Comparison of ENCODE assay signal across 25 cellular contexts in the genomic region with DNA sequence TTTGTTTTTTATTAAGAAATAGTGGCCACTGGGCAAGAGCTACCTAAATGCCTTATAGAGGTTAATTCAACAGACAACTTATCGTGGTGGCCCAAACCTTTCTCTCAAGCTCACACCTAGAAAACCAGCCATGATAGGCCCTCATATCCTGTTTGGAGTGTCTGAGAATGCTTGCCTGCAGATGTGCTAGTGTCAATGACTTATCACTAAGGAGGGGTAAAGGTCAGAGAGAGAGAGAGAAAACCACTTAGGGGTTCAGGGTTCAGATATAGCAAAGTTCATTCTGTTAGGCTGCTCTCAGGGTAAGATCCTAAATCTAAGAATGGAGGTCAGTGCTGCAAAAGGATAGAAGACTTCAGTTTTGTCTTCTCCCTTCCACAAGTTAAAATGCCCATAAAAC. TPM values are rescaled to one million over a fixed set of nuclear protein-coding genes. Genes with fewer than 3 reads are reported as not detected.
"Had no signal": no experiment of that assay in that cellular context is flagged by ENCODE, and none has a peak within 500 bp of the region (broad histone marks: within the 10 kb centered on the region; RNA-seq: fewer than 3 reads in every experiment).

No MANE protein-coding gene starts in this region.

- H3K9me3 Mint-ChIP-seq: immature natural killer cell; memory B cell; mesothelial cell of epicardium; naive thymus-derived CD4-positive, alpha-beta T cell; natural killer cell treated with Interleukin-12 subunit alpha and Interleukin-12 subunit beta and Interleukin-15 and Interleukin-18, amount 100 ng/mL, for 72 hours had no signal

- H3K9me3 ChIP-seq: left ventricle myocardium inferior, ovary, right atrium auricular region, right lobe of liver, stomach, testis, thyroid gland, transverse colon, upper lobe of left lung, vagina had no signal

- H3K4me1 ChIP-seq: left ventricle myocardium inferior, right atrium auricular region, right lobe of liver, stomach, testis, thyroid gland, transverse colon, upper lobe of left lung, vagina had no signal

- ATAC-seq: naive thymus-derived CD4-positive, alpha-beta T cell; natural killer cell treated with Interleukin-12 subunit alpha and Interleukin-12 subunit beta and Interleukin-15 and Interleukin-18, amount 100 ng/mL, for 72 hours; right lobe of liver; stimulated activated naive B cell treated with anti-CD40 and anti-IgM and Interleukin-4, amounts not matched to agents 10 μg/mL and 1 μg/mL and 100 μg/mL, for 72 hours had no signal

- H3K36me3 ChIP-seq: left ventricle myocardium inferior, ovary, right atrium auricular region, right lobe of liver, stomach, thyroid gland, transverse colon, upper lobe of left lung, vagina had no signal

- H3K27ac ChIP-seq: left ventricle myocardium inferior, ovary, right atrium auricular region, right lobe of liver, stomach, testis, thyroid gland, transverse colon, upper lobe of left lung, vagina had no signal

- H3K36me3 Mint-ChIP-seq: immature natural killer cell; memory B cell; mesothelial cell of epicardium; natural killer cell treated with Interleukin-12 subunit alpha and Interleukin-12 subunit beta and Interleukin-15 and Interleukin-18, amount 100 ng/mL, for 72 hours had no signal

- H3K4me1 Mint-ChIP-seq: mesothelial cell of epicardium had no signal

- H3K27ac Mint-ChIP-seq: immature natural killer cell; memory B cell; mesothelial cell of epicardium; natural killer cell treated with Interleukin-12 subunit alpha and Interleukin-12 subunit beta and Interleukin-15 and Interleukin-18, amount 100 ng/mL, for 72 hours; progenitor cell of endocrine pancreas; stimulated activated naive B cell treated with anti-CD40 and anti-IgM and Interleukin-4, amounts not matched to agents 10 μg/mL and 1 μg/mL and 100 μg/mL, for 72 hours had no signal

- H3K4me3 ChIP-seq: left ventricle myocardium inferior, lung, ovary, right atrium auricular region, right lobe of liver, stomach, testis, thyroid gland, transverse colon, upper lobe of left lung, vagina had no signal

- H3K27me3 ChIP-seq: ovary, right atrium auricular region, right lobe of liver, testis, thyroid gland, upper lobe of left lung, vagina had no signal

- H3K4me3 Mint-ChIP-seq: immature natural killer cell; memory B cell; mesothelial cell of epicardium; naive thymus-derived CD4-positive, alpha-beta T cell; natural killer cell treated with Interleukin-12 subunit alpha and Interleukin-12 subunit beta and Interleukin-15 and Interleukin-18, amount 100 ng/mL, for 72 hours; stimulated activated naive B cell treated with anti-CD40 and anti-IgM and Interleukin-4, amounts not matched to agents 10 μg/mL and 1 μg/mL and 100 μg/mL, for 72 hours had no signal

- FAIRE-seq: islet of Langerhans, kidney had no signal

- DNase-seq: hypothalamus; immature natural killer cell; kidney; left ventricle myocardium inferior; naive thymus-derived CD4-positive, alpha-beta T cell; ovary; right lobe of liver; stimulated activated CD4-positive, alpha-beta T cell treated with anti-CD3 and anti-CD28 coated beads, Interleukin-12 subunit alpha, Interleukin-12 subunit beta, amount 100 ng/mL, for 4 hours; stimulated activated CD4-positive, alpha-beta T cell treated with anti-CD3 and anti-CD28 coated beads, Interleukin-15, amount 100 ng/mL, for 24 hours; stimulated activated CD4-positive, alpha-beta T cell treated with anti-CD3 and anti-CD28 coated beads, Interleukin-2, amount 100 ng/mL, for 24 hours; stimulated activated CD4-positive, alpha-beta T cell treated with anti-CD3 and anti-CD28 coated beads, Interleukin-4, amount 100 ng/mL, for 1 hour; stimulated activated naive B cell treated with anti-CD40 and anti-IgM and Interleukin-4, amounts not matched to agents 10 μg/mL and 1 μg/mL and 100 μg/mL, for 72 hours; stomach; testis; thyroid gland; transverse colon; upper lobe of left lung had no signal

- H3K27me3 Mint-ChIP-seq: progenitor cell of endocrine pancreas had no signal

RNA-seq across cellular contexts. Expression of a gene that starts 30.4 kb away (rescaled TPM):
- polyA plus RNA-seq: naive thymus-derived CD4-positive, alpha-beta T cell had no signal
